Comparison of ENCODE assay signal across 8 cellular contexts in genomic region chr1:26170472-26170821, GRCh38. TPM values are rescaled to one million over a fixed set of nuclear protein-coding genes. Genes with fewer than 3 reads are reported as not detected.
DNase-seq lines count a peak whose midpoint lies in the region; ATAC-seq and TF ChIP-seq lines count a peak whose summit lies in the region.

No MANE protein-coding gene starts in this region.

- DNase-seq in HL-60 (ENCODE audit: low read depth in 1 of 2, low spot score in 1 of 2) (no peak), NCI-H524 (lab: John Stamatoyannopoulos, UW) (no peak), NCI-H1694 (lab: John Stamatoyannopoulos, UW) (no peak), OCI-M2 (lab: John Stamatoyannopoulos, UW; ENCODE audit: unreplicated experiment) (no peak)
- DNase-seq in activated T-helper 2 cell treated with anti-CD3 and anti-CD28 coated beads, Interferon-gamma antibody, Interleukin-2, Interleukin-4, amounts not matched to agents 10 μg/mL and 5 μg/mL and 100 μg/mL, durations not matched to agents 14 hours and 24 hours and 36 hours (ENCODE audit: low spot score): no peak
- no peak for DNase-seq in stimulated activated effector memory CD8-positive, alpha-beta T cell treated with anti-CD3 and anti-CD28 coated beads, Interleukin-12 subunit alpha, Interleukin-12 subunit beta, amount 100 ng/mL, for 72 hours (ENCODE audit: low spot score in 2 of 2)

- peak overlapping the region; percentile 88 for H3K27ac Mint-ChIP-seq in activated T-helper 2 cell treated with anti-CD3 and anti-CD28 coated beads, Interferon-gamma antibody, Interleukin-2, Interleukin-4, amounts not matched to agents 10 μg/mL and 5 μg/mL and 100 μg/mL, durations not matched to agents 14 hours and 24 hours and 36 hours
- H3K27ac Mint-ChIP-seq in stimulated activated effector memory CD8-positive, alpha-beta T cell treated with anti-CD3 and anti-CD28 coated beads, Interleukin-12 subunit alpha, Interleukin-12 subunit beta, amount 100 ng/mL, for 72 hours: peak overlapping the region; percentile 90

- no peaks in the 10 kb centered on the region for H3K9me3 ChIP-seq in iPS-18c (ENCODE audit: control insufficient read depth, insufficient read depth, low read length)

- intact Hi-C loops in activated T-helper 2 cell treated with anti-CD3 and anti-CD28 coated beads, Interferon-gamma antibody, Interleukin-2, Interleukin-4, amounts not matched to agents 10 μg/mL and 5 μg/mL and 100 μg/mL, durations not matched to agents 14 hours and 24 hours and 36 hours (cut with micrococcal nuclease): no loop called here

- no peak for ATAC-seq in stimulated activated effector memory CD8-positive, alpha-beta T cell treated with anti-CD3 and anti-CD28 coated beads, Interleukin-12 subunit alpha, Interleukin-12 subunit beta, amount 100 ng/mL, for 72 hours
- ATAC-seq in HG02973 (IDR thresholded peaks at IDR 0.05; ENCODE audit: unreplicated experiment): no peak

- H3K4me3 ChIP-seq in HL-60 (replicated peaks; ENCODE audit: insufficient read depth, low read length) (peak overlapping the region; percentile 96), iPS-18c (ENCODE audit: insufficient read depth, low read depth, low read length) (peak overlapping the region; percentile 90)

- H3K4me3 Mint-ChIP-seq in activated T-helper 2 cell treated with anti-CD3 and anti-CD28 coated beads, Interferon-gamma antibody, Interleukin-2, Interleukin-4, amounts not matched to agents 10 μg/mL and 5 μg/mL and 100 μg/mL, durations not matched to agents 14 hours and 24 hours and 36 hours (ENCODE audit: low read depth): peak overlapping the region; percentile 92
- H3K4me3 Mint-ChIP-seq in stimulated activated effector memory CD8-positive, alpha-beta T cell treated with anti-CD3 and anti-CD28 coated beads, Interleukin-12 subunit alpha, Interleukin-12 subunit beta, amount 100 ng/mL, for 72 hours: peak overlapping the region; percentile 84

- peak overlapping the region; percentile 79 for H3K27ac ChIP-seq in HL-60 (replicated peaks)

- H3K27me3 Mint-ChIP-seq in activated T-helper 2 cell treated with anti-CD3 and anti-CD28 coated beads, Interferon-gamma antibody, Interleukin-2, Interleukin-4, amounts not matched to agents 10 μg/mL and 5 μg/mL and 100 μg/mL, durations not matched to agents 14 hours and 24 hours and 36 hours (ENCODE audit: low read depth): peaks cover 2% of the 10 kb centered on the region

- H3K27me3 ChIP-seq in HL-60 (ENCODE audit: insufficient read depth, poor library complexity, severe bottlenecking): no peaks in the 10 kb centered on the region

- no peak for TF ChIP-seq CTCF in HL-60 (IDR thresholded peaks at IDR 0.05; ENCODE audit: insufficient read depth, low read length)

- H3K9me3 Mint-ChIP-seq in activated T-helper 2 cell treated with anti-CD3 and anti-CD28 coated beads, Interferon-gamma antibody, Interleukin-2, Interleukin-4, amounts not matched to agents 10 μg/mL and 5 μg/mL and 100 μg/mL, durations not matched to agents 14 hours and 24 hours and 36 hours: no peaks in the 10 kb centered on the region
- no peaks in the 10 kb centered on the region for H3K9me3 Mint-ChIP-seq in stimulated activated effector memory CD8-positive, alpha-beta T cell treated with anti-CD3 and anti-CD28 coated beads, Interleukin-12 subunit alpha, Interleukin-12 subunit beta, amount 100 ng/mL, for 72 hours

- peaks cover 23% of the 10 kb centered on the region for H3K4me1 Mint-ChIP-seq in activated T-helper 2 cell treated with anti-CD3 and anti-CD28 coated beads, Interferon-gamma antibody, Interleukin-2, Interleukin-4, amounts not matched to agents 10 μg/mL and 5 μg/mL and 100 μg/mL, durations not matched to agents 14 hours and 24 hours and 36 hours (ENCODE audit: low read depth)
- peaks cover 22% of the 10 kb centered on the region for H3K4me1 Mint-ChIP-seq in stimulated activated effector memory CD8-positive, alpha-beta T cell treated with anti-CD3 and anti-CD28 coated beads, Interleukin-12 subunit alpha, Interleukin-12 subunit beta, amount 100 ng/mL, for 72 hours

- H3K36me3 Mint-ChIP-seq in activated T-helper 2 cell treated with anti-CD3 and anti-CD28 coated beads, Interferon-gamma antibody, Interleukin-2, Interleukin-4, amounts not matched to agents 10 μg/mL and 5 μg/mL and 100 μg/mL, durations not matched to agents 14 hours and 24 hours and 36 hours (ENCODE audit: low read depth): peaks cover 3% of the 10 kb centered on the region
- H3K36me3 Mint-ChIP-seq in stimulated activated effector memory CD8-positive, alpha-beta T cell treated with anti-CD3 and anti-CD28 coated beads, Interleukin-12 subunit alpha, Interleukin-12 subunit beta, amount 100 ng/mL, for 72 hours: no peaks in the 10 kb centered on the region

RNA-seq across cellular contexts. Expression of gene ZNF593, which starts 0.7 kb away (rescaled TPM):
- total RNA-seq in activated T-helper 2 cell treated with anti-CD3 and anti-CD28 coated beads, Interferon-gamma antibody, Interleukin-2, Interleukin-4, amounts not matched to agents 10 μg/mL and 5 μg/mL and 100 μg/mL, durations not matched to agents 14 hours and 24 hours and 36 hours: 57.5 and 65.0 TPM in 2 replicates

RNA-seq across cellular contexts. Expression of gene ZNF593OS, which starts 1.2 kb away (rescaled TPM):
- not detected in 2 replicates for total RNA-seq in activated T-helper 2 cell treated with anti-CD3 and anti-CD28 coated beads, Interferon-gamma antibody, Interleukin-2, Interleukin-4, amounts not matched to agents 10 μg/mL and 5 μg/mL and 100 μg/mL, durations not matched to agents 14 hours and 24 hours and 36 hours

RNA-seq across cellular contexts. Expression of gene C1orf232, which starts 1.7 kb away (rescaled TPM):
- not detected in 2 replicates for total RNA-seq in activated T-helper 2 cell treated with anti-CD3 and anti-CD28 coated beads, Interferon-gamma antibody, Interleukin-2, Interleukin-4, amounts not matched to agents 10 μg/mL and 5 μg/mL and 100 μg/mL, durations not matched to agents 14 hours and 24 hours and 36 hours

RNA-seq across cellular contexts. Expression of gene CNKSR1, which starts 6.8 kb away (rescaled TPM):
- 3.4 TPM in 2 replicates for total RNA-seq in activated T-helper 2 cell treated with anti-CD3 and anti-CD28 coated beads, Interferon-gamma antibody, Interleukin-2, Interleukin-4, amounts not matched to agents 10 μg/mL and 5 μg/mL and 100 μg/mL, durations not matched to agents 14 hours and 24 hours and 36 hours

RNA-seq across cellular contexts. Expression of gene FAM110D, which starts 11.6 kb away (rescaled TPM):
- 0.07 TPM in 1 of 2 replicates, not detected in the other for total RNA-seq in activated T-helper 2 cell treated with anti-CD3 and anti-CD28 coated beads, Interferon-gamma antibody, Interleukin-2, Interleukin-4, amounts not matched to agents 10 μg/mL and 5 μg/mL and 100 μg/mL, durations not matched to agents 14 hours and 24 hours and 36 hours
